1 cellular context compared by ENCODE assay signal in genomic region chr15:58517682-58518525, GRCh38.
A peak's percentile ranks its signal among the peaks of the same experiment; 100 is the strongest.
TF ChIP-seq lines count a peak whose summit lies in the region.

No MANE protein-coding gene starts in this region.

TF ChIP-seq in GM12878, 131 proteins besides CTCF, POLR2A, EP300 and RAD21 (continued from another document):
- TF ChIP-seq ZBTB33 (IDR thresholded peaks at IDR 0.05) (no peak), ZBTB11 (CRISPR knock-in tag; IDR thresholded peaks at IDR 0.05) (no peak), TAF1 (IDR thresholded peaks at IDR 0.05; ENCODE audit: borderline replicate concordance, low read depth, low read length) (0 out of 2 replicates have a peak, but pooled peaks have one; percentile 17), RELA (IDR thresholded peaks at IDR 0.05; ENCODE audit: borderline replicate concordance, partially characterized antibody) (no peak), USF2 (IDR thresholded peaks at IDR 0.05; ENCODE audit: borderline replicate concordance, low read depth, low read length) (peak; percentile 22; the same call in 1 of the 2 replicates), RB1 (IDR thresholded peaks at IDR 0.05; ENCODE audit: borderline replicate concordance) (no peak), CEBPB (IDR thresholded peaks at IDR 0.05; ENCODE audit: borderline replicate concordance in 1 of 2, low read depth in 2 of 2, low read length in 2 of 2) (no peak), BHLHE40 (IDR thresholded peaks at IDR 0.05; ENCODE audit: borderline replicate concordance in 1 of 2, low read depth in 2 of 2, low read length in 1 of 2) (peak; percentile 58 to 63; a peak in 1 of 4 replicates), HDAC6 (IDR thresholded peaks at IDR 0.05; ENCODE audit: unreplicated experiment) (no peak), BCLAF1 (IDR thresholded peaks at IDR 0.05) (no peak), SMAD1 (IDR thresholded peaks at IDR 0.05; ENCODE audit: low read depth, partially characterized antibody) (no peak), BCL3 (IDR thresholded peaks at IDR 0.05; ENCODE audit: borderline replicate concordance, insufficient read depth, low read depth, low read length, poor library complexity, severe bottlenecking) (peak; percentile 33), BCL11A (IDR thresholded peaks at IDR 0.05; ENCODE audit: low read depth, low read length) (0 out of 2 replicates have a peak, but pooled peaks have one; percentile 25), MXI1 (IDR thresholded peaks at IDR 0.05; ENCODE audit: low read depth, low read length) (peak; percentile 75), ATF7 (IDR thresholded peaks at IDR 0.05; ENCODE audit: low read depth) (peak; percentile 29; the same call in 1 of the 2 replicates), NR2C2 (IDR thresholded peaks at IDR 0.05; ENCODE audit: borderline replicate concordance, control insufficient read depth, insufficient read length, low read depth) (no peak), BACH1 (IDR thresholded peaks at IDR 0.05; ENCODE audit: borderline replicate concordance) (no peak), MEF2B (IDR thresholded peaks at IDR 0.05; ENCODE audit: partially characterized antibody, poor library complexity, severe bottlenecking) (peak; percentile 63), MAX (IDR thresholded peaks at IDR 0.05; ENCODE audit: low read depth, low read length) (peak; percentile 47), CHD1 (IDR thresholded peaks at IDR 0.05; ENCODE audit: low read depth, low read length) (no peak), ZNF274 (IDR thresholded peaks at IDR 0.05; ENCODE audit: insufficient read depth, insufficient read length) (no peak), SP1 (IDR thresholded peaks at IDR 0.05; ENCODE audit: low read depth, low read length) (peak; percentile 9), SUPT20H (IDR thresholded peaks at IDR 0.05; ENCODE audit: borderline replicate concordance, control insufficient read depth, low read depth, low read length) (no peak), SREBF2 (IDR thresholded peaks at IDR 0.05; ENCODE audit: low read length) (no peak), SKIL (IDR thresholded peaks at IDR 0.05; ENCODE audit: low read depth, poor library complexity, severe bottlenecking) (peak; percentile 51), E2F4 (IDR thresholded peaks at IDR 0.05; ENCODE audit: low read depth, low read length) (no peak), ZBED1 (IDR thresholded peaks at IDR 0.05; ENCODE audit: borderline replicate concordance) (peak; percentile 19; the same call in 1 of the 2 replicates), TCF7 (IDR thresholded peaks at IDR 0.05; ENCODE audit: borderline replicate concordance) (no peak), HDAC2 (IDR thresholded peaks at IDR 0.05) (no peak)
TF ChIP-seq in GM12878: peak in this region for 32.
